In the genomic region with DNA sequence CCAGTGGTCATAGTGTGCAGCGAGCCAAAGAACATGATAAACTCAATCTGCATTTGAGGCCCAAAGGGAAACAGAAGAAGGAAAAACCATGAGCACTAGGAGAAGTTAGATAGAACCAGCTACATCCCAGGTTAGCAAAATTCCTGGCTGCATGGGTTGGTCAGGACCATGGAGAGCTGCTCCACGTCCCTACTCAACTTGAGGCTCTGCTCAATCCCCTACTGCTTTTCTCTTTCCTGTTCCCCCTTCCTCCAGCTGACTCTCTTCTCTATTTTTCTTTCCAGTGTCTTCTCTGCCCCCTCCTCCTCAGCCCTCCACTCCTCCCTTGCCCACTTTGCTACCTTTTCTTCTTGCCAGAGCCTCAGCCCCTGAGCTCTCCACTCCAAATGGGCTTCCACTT, we compare ENCODE assay signal across 1 cellular context.
TF ChIP-seq lines count a peak whose summit lies in the region.

No MANE protein-coding gene starts in this region.

TF ChIP-seq in HepG2, 621 proteins besides CTCF, POLR2A, EP300 and RAD21 (continued from another document):
- TF ChIP-seq NKX3-1 (CRISPR knock-in tag; IDR thresholded peaks at IDR 0.05) (peak; percentile 47; the same call in 1 of the 2 replicates), ZNF557 (CRISPR knock-in tag; IDR thresholded peaks at IDR 0.05) (peak; percentile 61; the same call in 1 of the 2 replicates), ERF (CRISPR knock-in tag; IDR thresholded peaks at IDR 0.05) (peak; percentile 59; the same call in 1 of the 2 replicates), U2AF2 (IDR thresholded peaks at IDR 0.05; ENCODE audit: low read depth, low read length) (no peak), RXRB (CRISPR knock-in tag; IDR thresholded peaks at IDR 0.05; ENCODE audit: borderline replicate concordance) (0 out of 2 replicates have a peak, but pooled peaks have one; percentile 20), ZNF773 (CRISPR knock-in tag; IDR thresholded peaks at IDR 0.05; ENCODE audit: borderline replicate concordance) (0 out of 2 replicates have a peak, but pooled peaks have one; percentile 35), ATF1 (CRISPR knock-in tag; IDR thresholded peaks at IDR 0.05) (no peak), REST (IDR thresholded peaks at IDR 0.05; ENCODE audit: borderline replicate concordance in 1 of 2, low read depth in 1 of 2, low read length in 2 of 2) (peak; percentile 84 to 98), MATR3 (CRISPR knock-in tag; IDR thresholded peaks at IDR 0.05) (no peak), KLF16 (CRISPR knock-in tag; IDR thresholded peaks at IDR 0.05) (0 out of 4 replicates have a peak, but pooled peaks of 1 of the 2 experiments have one; percentile 30), SATB2 (CRISPR knock-in tag; IDR thresholded peaks at IDR 0.05) (0 out of 2 replicates have a peak, but pooled peaks have one; percentile 25), ZFP36L2 (CRISPR knock-in tag; IDR thresholded peaks at IDR 0.05) (no peak), MEIS2 (CRISPR knock-in tag; IDR thresholded peaks at IDR 0.05) (peak; percentile 66; the same call in 1 of the 2 replicates), TEAD2 (CRISPR knock-in tag; IDR thresholded peaks at IDR 0.05) (0 out of 2 replicates have a peak, but pooled peaks have one; percentile 38), BORCS8-MEF2B (CRISPR knock-in tag; IDR thresholded peaks at IDR 0.05) (0 out of 2 replicates have a peak, but pooled peaks have one; percentile 39), WIZ (CRISPR knock-in tag; IDR thresholded peaks at IDR 0.05) (peak; percentile 91; the same call in 1 of the 2 replicates), TGIF2 (CRISPR knock-in tag; IDR thresholded peaks at IDR 0.05) (peak; percentile 49; the same call in 1 of the 2 replicates), ZNF331 (CRISPR knock-in tag; IDR thresholded peaks at IDR 0.05) (peak; percentile 41; the same call in 1 of the 2 replicates), HNRNPLL (IDR thresholded peaks at IDR 0.05; ENCODE audit: low read depth, low read length, poor library complexity, severe bottlenecking) (no peak), ZNF777 (CRISPR knock-in tag; IDR thresholded peaks at IDR 0.05) (peak; percentile 27; the same call in 1 of the 2 replicates), HOXA9 (CRISPR knock-in tag; IDR thresholded peaks at IDR 0.05; ENCODE audit: borderline replicate concordance) (no peak), ZNF335 (CRISPR knock-in tag; IDR thresholded peaks at IDR 0.05) (no peak), FOXK1 (CRISPR knock-in tag; IDR thresholded peaks at IDR 0.05; ENCODE audit: borderline replicate concordance, low read depth) (peak; percentile 17; the same call in 1 of the 2 replicates), RBAK (CRISPR knock-in tag; IDR thresholded peaks at IDR 0.05) (no peak), HMGXB3 (CRISPR knock-in tag; IDR thresholded peaks at IDR 0.05; ENCODE audit: borderline replicate concordance) (0 out of 2 replicates have a peak, but pooled peaks have one; percentile 30), ZNF747 (CRISPR knock-in tag; IDR thresholded peaks at IDR 0.05; ENCODE audit: borderline replicate concordance) (no peak), ZSCAN9 (CRISPR knock-in tag; IDR thresholded peaks at IDR 0.05; ENCODE audit: borderline replicate concordance) (0 out of 2 replicates have a peak, but pooled peaks have one; percentile 51), EHMT2 (IDR thresholded peaks at IDR 0.05; ENCODE audit: borderline replicate concordance, low read depth, low read length) (peak; percentile 83)
- TF ChIP-seq, protein P1, sequence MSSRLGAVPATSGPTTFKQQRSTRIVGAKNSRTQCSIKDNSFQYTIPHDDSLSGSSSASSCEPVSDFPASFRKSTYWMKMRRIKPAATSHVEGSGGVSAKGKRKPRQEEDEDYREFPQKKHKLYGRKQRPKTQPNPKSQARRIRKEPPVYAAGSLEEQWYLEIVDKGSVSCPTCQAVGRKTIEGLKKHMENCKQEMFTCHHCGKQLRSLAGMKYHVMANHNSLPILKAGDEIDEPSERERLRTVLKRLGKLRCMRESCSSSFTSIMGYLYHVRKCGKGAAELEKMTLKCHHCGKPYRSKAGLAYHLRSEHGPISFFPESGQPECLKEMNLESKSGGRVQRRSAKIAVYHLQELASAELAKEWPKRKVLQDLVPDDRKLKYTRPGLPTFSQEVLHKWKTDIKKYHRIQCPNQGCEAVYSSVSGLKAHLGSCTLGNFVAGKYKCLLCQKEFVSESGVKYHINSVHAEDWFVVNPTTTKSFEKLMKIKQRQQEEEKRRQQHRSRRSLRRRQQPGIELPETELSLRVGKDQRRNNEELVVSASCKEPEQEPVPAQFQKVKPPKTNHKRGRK (CRISPR knock-in tag; IDR thresholded peaks at IDR 0.05), result no peak
- TF ChIP-seq, protein P2, sequence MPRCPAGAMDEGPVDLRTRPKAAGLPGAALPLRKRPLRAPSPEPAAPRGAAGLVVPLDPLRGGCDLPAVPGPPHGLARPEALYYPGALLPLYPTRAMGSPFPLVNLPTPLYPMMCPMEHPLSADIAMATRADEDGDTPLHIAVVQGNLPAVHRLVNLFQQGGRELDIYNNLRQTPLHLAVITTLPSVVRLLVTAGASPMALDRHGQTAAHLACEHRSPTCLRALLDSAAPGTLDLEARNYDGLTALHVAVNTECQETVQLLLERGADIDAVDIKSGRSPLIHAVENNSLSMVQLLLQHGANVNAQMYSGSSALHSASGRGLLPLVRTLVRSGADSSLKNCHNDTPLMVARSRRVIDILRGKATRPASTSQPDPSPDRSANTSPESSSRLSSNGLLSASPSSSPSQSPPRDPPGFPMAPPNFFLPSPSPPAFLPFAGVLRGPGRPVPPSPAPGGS (CRISPR knock-in tag; IDR thresholded peaks at IDR 0.05), result no peak
- TF ChIP-seq, protein P3, sequence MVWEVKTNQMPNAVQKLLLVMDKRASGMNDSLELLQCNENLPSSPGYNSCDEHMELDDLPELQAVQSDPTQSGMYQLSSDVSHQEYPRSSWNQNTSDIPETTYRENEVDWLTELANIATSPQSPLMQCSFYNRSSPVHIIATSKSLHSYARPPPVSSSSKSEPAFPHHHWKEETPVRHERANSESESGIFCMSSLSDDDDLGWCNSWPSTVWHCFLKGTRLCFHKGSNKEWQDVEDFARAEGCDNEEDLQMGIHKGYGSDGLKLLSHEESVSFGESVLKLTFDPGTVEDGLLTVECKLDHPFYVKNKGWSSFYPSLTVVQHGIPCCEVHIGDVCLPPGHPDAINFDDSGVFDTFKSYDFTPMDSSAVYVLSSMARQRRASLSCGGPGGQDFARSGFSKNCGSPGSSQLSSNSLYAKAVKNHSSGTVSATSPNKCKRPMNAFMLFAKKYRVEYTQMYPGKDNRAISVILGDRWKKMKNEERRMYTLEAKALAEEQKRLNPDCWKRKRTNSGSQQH (CRISPR knock-in tag; IDR thresholded peaks at IDR 0.05; ENCODE audit: low read depth), result 0 out of 2 replicates have a peak, but pooled peaks have one; percentile 44
- TF ChIP-seq, protein P4, sequence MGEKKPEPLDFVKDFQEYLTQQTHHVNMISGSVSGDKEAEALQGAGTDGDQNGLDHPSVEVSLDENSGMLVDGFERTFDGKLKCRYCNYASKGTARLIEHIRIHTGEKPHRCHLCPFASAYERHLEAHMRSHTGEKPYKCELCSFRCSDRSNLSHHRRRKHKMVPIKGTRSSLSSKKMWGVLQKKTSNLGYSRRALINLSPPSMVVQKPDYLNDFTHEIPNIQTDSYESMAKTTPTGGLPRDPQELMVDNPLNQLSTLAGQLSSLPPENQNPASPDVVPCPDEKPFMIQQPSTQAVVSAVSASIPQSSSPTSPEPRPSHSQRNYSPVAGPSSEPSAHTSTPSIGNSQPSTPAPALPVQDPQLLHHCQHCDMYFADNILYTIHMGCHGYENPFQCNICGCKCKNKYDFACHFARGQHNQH (CRISPR knock-in tag; IDR thresholded peaks at IDR 0.05), result 0 out of 2 replicates have a peak, but pooled peaks have one; percentile 25
- TF ChIP-seq, protein P5, sequence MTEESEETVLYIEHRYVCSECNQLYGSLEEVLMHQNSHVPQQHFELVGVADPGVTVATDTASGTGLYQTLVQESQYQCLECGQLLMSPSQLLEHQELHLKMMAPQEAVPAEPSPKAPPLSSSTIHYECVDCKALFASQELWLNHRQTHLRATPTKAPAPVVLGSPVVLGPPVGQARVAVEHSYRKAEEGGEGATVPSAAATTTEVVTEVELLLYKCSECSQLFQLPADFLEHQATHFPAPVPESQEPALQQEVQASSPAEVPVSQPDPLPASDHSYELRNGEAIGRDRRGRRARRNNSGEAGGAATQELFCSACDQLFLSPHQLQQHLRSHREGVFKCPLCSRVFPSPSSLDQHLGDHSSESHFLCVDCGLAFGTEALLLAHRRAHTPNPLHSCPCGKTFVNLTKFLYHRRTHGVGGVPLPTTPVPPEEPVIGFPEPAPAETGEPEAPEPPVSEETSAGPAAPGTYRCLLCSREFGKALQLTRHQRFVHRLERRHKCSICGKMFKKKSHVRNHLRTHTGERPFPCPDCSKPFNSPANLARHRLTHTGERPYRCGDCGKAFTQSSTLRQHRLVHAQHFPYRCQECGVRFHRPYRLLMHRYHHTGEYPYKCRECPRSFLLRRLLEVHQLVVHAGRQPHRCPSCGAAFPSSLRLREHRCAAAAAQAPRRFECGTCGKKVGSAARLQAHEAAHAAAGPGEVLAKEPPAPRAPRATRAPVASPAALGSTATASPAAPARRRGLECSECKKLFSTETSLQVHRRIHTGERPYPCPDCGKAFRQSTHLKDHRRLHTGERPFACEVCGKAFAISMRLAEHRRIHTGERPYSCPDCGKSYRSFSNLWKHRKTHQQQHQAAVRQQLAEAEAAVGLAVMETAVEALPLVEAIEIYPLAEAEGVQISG (CRISPR knock-in tag; IDR thresholded peaks at IDR 0.05), result peak; percentile 28; the same call in 1 of the 2 replicates
- TF ChIP-seq, protein P6, sequence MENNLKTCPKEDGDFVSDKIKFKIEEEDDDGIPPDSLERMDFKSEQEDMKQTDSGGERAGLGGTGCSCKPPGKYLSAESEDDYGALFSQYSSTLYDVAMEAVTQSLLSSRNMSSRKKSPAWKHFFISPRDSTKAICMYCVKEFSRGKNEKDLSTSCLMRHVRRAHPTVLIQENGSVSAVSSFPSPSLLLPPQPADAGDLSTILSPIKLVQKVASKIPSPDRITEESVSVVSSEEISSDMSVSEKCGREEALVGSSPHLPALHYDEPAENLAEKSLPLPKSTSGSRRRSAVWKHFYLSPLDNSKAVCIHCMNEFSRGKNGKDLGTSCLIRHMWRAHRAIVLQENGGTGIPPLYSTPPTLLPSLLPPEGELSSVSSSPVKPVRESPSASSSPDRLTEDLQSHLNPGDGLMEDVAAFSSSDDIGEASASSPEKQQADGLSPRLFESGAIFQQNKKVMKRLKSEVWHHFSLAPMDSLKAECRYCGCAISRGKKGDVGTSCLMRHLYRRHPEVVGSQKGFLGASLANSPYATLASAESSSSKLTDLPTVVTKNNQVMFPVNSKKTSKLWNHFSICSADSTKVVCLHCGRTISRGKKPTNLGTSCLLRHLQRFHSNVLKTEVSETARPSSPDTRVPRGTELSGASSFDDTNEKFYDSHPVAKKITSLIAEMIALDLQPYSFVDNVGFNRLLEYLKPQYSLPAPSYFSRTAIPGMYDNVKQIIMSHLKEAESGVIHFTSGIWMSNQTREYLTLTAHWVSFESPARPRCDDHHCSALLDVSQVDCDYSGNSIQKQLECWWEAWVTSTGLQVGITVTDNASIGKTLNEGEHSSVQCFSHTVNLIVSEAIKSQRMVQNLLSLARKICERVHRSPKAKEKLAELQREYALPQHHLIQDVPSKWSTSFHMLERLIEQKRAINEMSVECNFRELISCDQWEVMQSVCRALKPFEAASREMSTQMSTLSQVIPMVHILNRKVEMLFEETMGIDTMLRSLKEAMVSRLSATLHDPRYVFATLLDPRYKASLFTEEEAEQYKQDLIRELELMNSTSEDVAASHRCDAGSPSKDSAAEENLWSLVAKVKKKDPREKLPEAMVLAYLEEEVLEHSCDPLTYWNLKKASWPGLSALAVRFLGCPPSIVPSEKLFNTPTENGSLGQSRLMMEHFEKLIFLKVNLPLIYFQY (CRISPR knock-in tag; IDR thresholded peaks at IDR 0.05; ENCODE audit: borderline replicate concordance), result 0 out of 2 replicates have a peak, but pooled peaks have one; percentile 30
